Comparison of ENCODE assay signal across 28 cellular contexts in the genomic region with DNA sequence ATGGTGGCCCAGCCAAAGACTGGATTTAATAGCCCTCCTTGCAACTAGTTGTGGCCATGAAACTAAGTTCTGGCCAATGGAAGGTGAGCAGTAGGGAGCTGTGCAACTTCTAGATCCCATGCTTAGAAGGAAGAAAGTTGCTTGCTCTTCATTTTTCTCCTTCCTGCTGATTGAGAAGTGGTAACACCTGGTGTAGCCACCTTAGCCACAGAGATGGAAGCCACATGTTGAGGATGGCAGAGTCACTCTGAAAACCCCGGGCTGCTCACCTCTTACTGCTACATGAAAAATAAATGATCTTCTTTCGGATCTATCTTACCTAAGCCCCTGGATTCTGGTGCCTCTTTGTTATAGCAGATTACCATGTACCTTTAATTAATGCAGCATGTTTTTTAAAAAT.
"Had no signal": no experiment of that assay in that cellular context is flagged by ENCODE, and none has a peak within 500 bp of the region (broad histone marks: within the 10 kb centered on the region; RNA-seq: fewer than 3 reads in every experiment).

No MANE protein-coding gene starts in this region.

- H3K4me3 Mint-ChIP-seq: dendritic cell treated with granulocyte-macrophage colony-stimulating factor and Interleukin-4, amounts not matched to agents 40 ng/mL and 50 ng/mL, for 4 days; immature natural killer cell; naive thymus-derived CD8-positive, alpha-beta T cell; nephron progenitor cell had no signal

- H3K27ac Mint-ChIP-seq: dendritic cell treated with granulocyte-macrophage colony-stimulating factor and Interleukin-4, amounts not matched to agents 40 ng/mL and 50 ng/mL, for 4 days; immature natural killer cell; naive thymus-derived CD8-positive, alpha-beta T cell; nephron progenitor cell had no signal

- H3K36me3 Mint-ChIP-seq: immature natural killer cell; naive thymus-derived CD8-positive, alpha-beta T cell had no signal

- DNase-seq: effector CD8-positive, alpha-beta T cell; foreskin keratinocyte; heart left ventricle; hypothalamus; islet precursor cell; kidney glomerular epithelial cell; left ventricle myocardium superior; lower lobe of right lung; naive thymus-derived CD8-positive, alpha-beta T cell; nephron progenitor cell; nucleus accumbens; stimulated activated CD4-positive, alpha-beta T cell treated with anti-CD3 and anti-CD28 coated beads, Interleukin-12 subunit alpha, Interleukin-12 subunit beta, amount 100 ng/mL, for 4 hours; stimulated activated CD4-positive, alpha-beta T cell treated with anti-CD3 and anti-CD28 coated beads, Interleukin-1b, Interleukin-23, amount 100 ng/mL, for 48 hours; stimulated activated CD4-positive, alpha-beta T cell treated with anti-CD3 and anti-CD28 coated beads, Interleukin-4, amount 100 ng/mL, for 1 hour; stimulated activated CD8-positive, alpha-beta memory T cell treated with anti-CD3 and anti-CD28 coated beads, Interleukin-4, amount 100 ng/mL, for 48 hours; stimulated activated naive CD4-positive, alpha-beta T cell treated with Interleukin-2 at 50 U/mL for 16 hours; stomach; thyroid gland; trophoblast cell had no signal

- H3K4me1 ChIP-seq: foreskin keratinocyte, prostate gland, thyroid gland, vagina had no signal

- H3K4me3 ChIP-seq: esophagus muscularis mucosa, gastroesophageal sphincter, heart left ventricle, lower lobe of right lung, prostate gland, right atrium auricular region, smooth muscle cell, stomach, thyroid gland, vagina had no signal

- ATAC-seq: foreskin keratinocyte; gastroesophageal sphincter; heart left ventricle; left ventricle myocardium superior; lower lobe of right lung; naive thymus-derived CD8-positive, alpha-beta T cell; sciatic nerve had no signal

- H3K27ac ChIP-seq: esophagus muscularis mucosa, foreskin keratinocyte, gastroesophageal sphincter, heart left ventricle, lower lobe of right lung, prostate gland, right atrium auricular region, stomach, thyroid gland, vagina had no signal

- H3K9me3 Mint-ChIP-seq: dendritic cell treated with granulocyte-macrophage colony-stimulating factor and Interleukin-4, amounts not matched to agents 40 ng/mL and 50 ng/mL, for 4 days; immature natural killer cell; naive thymus-derived CD8-positive, alpha-beta T cell; nephron progenitor cell had no signal

- H3K27me3 ChIP-seq: heart left ventricle, right atrium auricular region, thyroid gland, vagina had no signal

- H3K36me3 ChIP-seq: esophagus muscularis mucosa, gastroesophageal sphincter, heart left ventricle, lower lobe of right lung, prostate gland, right atrium auricular region, stomach, thyroid gland, vagina had no signal

- H3K9me3 ChIP-seq: esophagus muscularis mucosa, gastroesophageal sphincter, heart left ventricle, lower lobe of right lung, prostate gland, right atrium auricular region, stomach, thyroid gland, vagina had no signal

- H3K4me2 ChIP-seq: smooth muscle cell had no signal
